ENCODE assay signal across 8 cellular contexts in the genomic region with DNA sequence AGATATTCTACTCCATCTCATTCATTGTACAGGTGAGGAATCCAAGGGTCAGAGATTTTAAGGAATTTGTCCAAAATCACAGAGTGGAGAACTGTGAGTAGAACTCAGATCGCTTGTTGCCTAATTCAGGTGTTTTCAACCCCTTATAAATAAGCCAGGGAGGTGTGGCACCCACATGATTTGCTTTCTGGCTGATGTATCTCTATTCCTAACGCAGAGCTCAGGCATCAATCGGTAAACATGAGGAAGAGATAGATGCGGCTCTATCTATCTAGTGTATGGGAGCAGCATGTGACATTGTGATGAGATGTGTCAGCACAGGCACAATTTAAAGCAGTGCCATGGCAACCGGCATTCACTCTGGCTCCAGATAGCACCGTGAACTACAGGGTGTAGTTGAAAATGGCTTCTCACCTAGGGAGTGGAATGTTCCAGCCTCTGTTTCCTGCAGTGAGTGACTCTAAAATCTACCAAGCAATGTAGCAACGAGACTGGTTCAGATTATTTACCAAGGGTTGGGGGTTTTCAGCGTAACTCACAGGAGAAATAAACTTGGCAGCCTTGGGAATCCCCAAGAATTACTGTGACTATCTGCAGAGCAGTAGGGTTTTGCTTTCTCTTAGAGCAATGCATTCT. TPM values are rescaled to one million over a fixed set of nuclear protein-coding genes. Genes with fewer than 3 reads are reported as not detected.
DNase-seq lines count a peak whose midpoint lies in the region; ATAC-seq and TF ChIP-seq lines count a peak whose summit lies in the region.

No MANE protein-coding gene starts in this region.

- TF ChIP-seq CTCF in AG09309 (IDR thresholded peaks at IDR 0.05; ENCODE audit: control insufficient read depth, insufficient read depth, low read depth, low read length, missing control alignments), result no peak
- TF ChIP-seq CTCF in OCI-LY7 (conservative IDR thresholded peaks at IDR 0.05; ENCODE audit: low read length), result no peak

- no peaks in the 10 kb centered on the region for H3K27me3 Mint-ChIP-seq in activated naive CD8-positive, alpha-beta T cell treated with anti-CD3 and anti-CD28 coated beads, Interleukin-2, amount 50 U/mL, for 24 hours

- H2AFZ ChIP-seq in OCI-LY7 (ENCODE audit: low read length), result peak overlapping the region; percentile 73; the same call in 1 of the 2 replicates

- H3K4me3 ChIP-seq in AG09309 (ENCODE audit: control insufficient read depth, low read depth, low read length) (peak overlapping the region; percentile 9; the same call in 1 of the 2 replicates), OCI-LY7 (ENCODE audit: low read depth, low read length, poor library complexity, severe bottlenecking) (peak overlapping the region; percentile 48), mesodermal cell (ENCODE audit: extremely low read depth, insufficient read depth, low read length, poor library complexity, severe bottlenecking) (no peak overlapping the region)

- H3K4me3 Mint-ChIP-seq in activated naive CD8-positive, alpha-beta T cell treated with anti-CD3 and anti-CD28 coated beads, Interleukin-2, amount 50 U/mL, for 24 hours, result peak overlapping the region; percentile 79

- H3K9me3 ChIP-seq in OCI-LY7 (ENCODE audit: low read length), result no peaks in the 10 kb centered on the region
- H3K9me3 ChIP-seq in mesodermal cell (ENCODE audit: control insufficient read depth, low read length), result no peaks in the 10 kb centered on the region

- DNase-seq in AG09309 (ENCODE audit: low read depth) (no peak), OCI-LY7 (ENCODE audit: low spot score) (peak; percentile 18), GM03348 (ENCODE audit: low spot score) (no peak), cerebellar nuclear complex (lab: John Stamatoyannopoulos, UW) (no peak)
- DNase-seq in activated naive CD8-positive, alpha-beta T cell treated with anti-CD3 and anti-CD28 coated beads, Interleukin-2, amount 50 U/mL, for 24 hours, result no peak

- H3K4me1 ChIP-seq in OCI-LY7 (ENCODE audit: insufficient read depth, low read length, poor library complexity, severe bottlenecking) (peaks cover 27% of the 10 kb centered on the region), mesodermal cell (ENCODE audit: control insufficient read depth, insufficient read depth, low read length, poor library complexity, severe bottlenecking) (peaks cover 14% of the 10 kb centered on the region)

- H3K9me3 Mint-ChIP-seq in activated naive CD8-positive, alpha-beta T cell treated with anti-CD3 and anti-CD28 coated beads, Interleukin-2, amount 50 U/mL, for 24 hours, result no peaks in the 10 kb centered on the region

- no peaks in the 10 kb centered on the region for H3K79me2 ChIP-seq in OCI-LY7 (ENCODE audit: insufficient read depth, low read depth, low read length)

- H3K27ac ChIP-seq in OCI-LY7 (ENCODE audit: low read depth, low read length, poor library complexity, severe bottlenecking) (peak overlapping the region; percentile 46), mesodermal cell (ENCODE audit: low read depth, low read length, severe bottlenecking) (peak overlapping the region; percentile 93)

- no peaks in the 10 kb centered on the region for H4K20me1 ChIP-seq in OCI-LY7 (ENCODE audit: insufficient read depth, low read length)

- H3K9me2 ChIP-seq in OCI-LY7 (ENCODE audit: insufficient read depth, low read length), result no peaks in the 10 kb centered on the region

- intact Hi-C loops in OCI-LY7 (cut with micrococcal nuclease; ENCODE audit: unreplicated experiment), result loop anchor here (1.0 to 5.0 kb wide), 2 partner anchors 53 to 90 kb away; a partner anchor contains a TSS

- peaks cover 24% of the 10 kb centered on the region for H3K4me1 Mint-ChIP-seq in activated naive CD8-positive, alpha-beta T cell treated with anti-CD3 and anti-CD28 coated beads, Interleukin-2, amount 50 U/mL, for 24 hours

- peak overlapping the region; percentile 86 for H3K27ac Mint-ChIP-seq in activated naive CD8-positive, alpha-beta T cell treated with anti-CD3 and anti-CD28 coated beads, Interleukin-2, amount 50 U/mL, for 24 hours

- ATAC-seq in GM18867 (IDR thresholded peaks at IDR 0.05; ENCODE audit: unreplicated experiment) (peak; percentile 64), HG03095 (IDR thresholded peaks at IDR 0.05; ENCODE audit: unreplicated experiment) (peak; percentile 46)
- peak; percentile 86 for ATAC-seq in activated naive CD8-positive, alpha-beta T cell treated with anti-CD3 and anti-CD28 coated beads, Interleukin-2, amount 50 U/mL, for 24 hours

- no peaks in the 10 kb centered on the region for H3K36me3 Mint-ChIP-seq in activated naive CD8-positive, alpha-beta T cell treated with anti-CD3 and anti-CD28 coated beads, Interleukin-2, amount 50 U/mL, for 24 hours (ENCODE audit: low read depth)

- 53 to 70% methylated on average over 7 to 8 of the region's 8 CpGs for WGBS in mesodermal cell (ENCODE audit: insufficient coverage in 2 of 2), 2 experiments

- H3K4me2 ChIP-seq in OCI-LY7 (ENCODE audit: low read length), result peak overlapping the region; percentile 54

- CTCF ChIA-PET in OCI-LY7 (lab: Charles Lee; ENCODE audit: unreplicated experiment), result interaction anchor here (1.0 to 1.3 kb wide), 2 partner anchors 10 to 53 kb away, joined by 3 read pairs; no protein-coding TSS in a partner anchor

- BruUV-seq in OCI-LY7 (replicated peaks; lab: Mats Ljungman, UMichigan), result TSS peak; percentile 96

- no peaks in the 10 kb centered on the region for H3K36me3 ChIP-seq in OCI-LY7 (ENCODE audit: insufficient read depth, low read length)
- H3K36me3 ChIP-seq in mesodermal cell (ENCODE audit: control insufficient read depth, insufficient read depth, low read length), result no peaks in the 10 kb centered on the region

- POLR2A ChIA-PET in OCI-LY7 (lab: Charles Lee), result interaction anchor here (0.7 to 1.5 kb wide), 7 partner anchors 42 to 533 kb away, joined by 3 to 8 read pairs (median 4); no protein-coding TSS in a partner anchor

RNA-seq across cellular contexts. Expression of a gene that starts 53.4 kb away (rescaled TPM):
- 40.3 and 56.9 TPM in 2 replicates for total RNA-seq in OCI-LY7 (2014; rRNA removed; shearing (Covaris generic))
- total RNA-seq in OCI-LY7 (2022), result 69.2 and 82.2 TPM in 2 replicates
- 282 TPM for polyA plus RNA-seq in mesodermal cell (2013, experiment 1 of 2)
- polyA plus RNA-seq in mesodermal cell (2013, experiment 2 of 2), result 366 TPM
